In genomic region chr5:178590924-178591423, GRCh38 we compare ENCODE assay signal across 8 cellular contexts. TPM values are rescaled to one million over a fixed set of nuclear protein-coding genes. Genes with fewer than 3 reads are reported as not detected.
A peak's percentile ranks its signal among the peaks of the same experiment; 100 is the strongest.
DNase-seq lines count a peak whose midpoint lies in the region; ATAC-seq, FAIRE-seq and TF ChIP-seq lines count a peak whose summit lies in the region.

No MANE protein-coding gene starts in this region.

- peak overlapping the region; percentile 58 for H3K4me3 Mint-ChIP-seq in activated CD4-positive, alpha-beta T cell treated with anti-CD3 and anti-CD28 coated beads for 36 hours
- peak overlapping the region; percentile 82 to 89 (median 87) for H3K4me3 Mint-ChIP-seq in immature natural killer cell

- H3K4me2 ChIP-seq in K562 (ENCODE audit: insufficient read depth, low read length), result no peak overlapping the region

- peaks cover 43% of the 10 kb centered on the region for H3K27me3 Mint-ChIP-seq in activated CD4-positive, alpha-beta T cell treated with anti-CD3 and anti-CD28 coated beads for 36 hours
- peaks cover 4 to 22% (median 6%) of the 10 kb centered on the region in 3 donors for H3K27me3 Mint-ChIP-seq in immature natural killer cell (ENCODE audit: low read depth in 3 of 3)

- H3K9me3 Mint-ChIP-seq in activated CD4-positive, alpha-beta T cell treated with anti-CD3 and anti-CD28 coated beads for 36 hours (ENCODE audit: low read depth), result peaks cover 19% of the 10 kb centered on the region
- H3K9me3 Mint-ChIP-seq in immature natural killer cell, result peaks cover 9 to 22% (median 14%) of the 10 kb centered on the region in 6 donors

- no peak overlapping the region for H3K27ac ChIP-seq in K562 (ENCODE audit: extremely low read depth, low read depth, low read length)
- H3K27ac ChIP-seq in stomach, result peak overlapping the region in 1 of 5 donors; percentile 54

- no peak for TF ChIP-seq CTCF in K562 (IDR thresholded peaks at IDR 0.05 in 2 of 3, conservative IDR thresholded peaks at IDR 0.05 in 1 of 3; ENCODE audit: insufficient read depth in 2 of 3, low read depth in 1 of 3, low read length in 3 of 3)
- peak in 1 of 7 experiments; percentile 2 for TF ChIP-seq CTCF in stomach (IDR thresholded peaks at IDR 0.05)

- 0 out of 2 replicates have a peak overlapping the region, but pooled peaks have one; percentile 56 for H2AFZ ChIP-seq in K562 (ENCODE audit: low read depth, low read length)

- peaks cover 5% of the 10 kb centered on the region for H3K4me1 Mint-ChIP-seq in activated CD4-positive, alpha-beta T cell treated with anti-CD3 and anti-CD28 coated beads for 36 hours
- H3K4me1 Mint-ChIP-seq in immature natural killer cell, result peaks cover 6 to 7% of the 10 kb centered on the region in 2 donors

- peaks cover 0 to 16% of the 10 kb centered on the region in 2 experiments; a peak in 3 of 5 replicates for H3K4me1 ChIP-seq in K562 (replicated peaks in 1 of 2; ENCODE audit: control insufficient read depth in 2 of 2, insufficient read depth in 2 of 2, low read length in 2 of 2)
- H3K4me1 ChIP-seq in stomach, result peaks cover 16 to 41% (median 23%) of the 10 kb centered on the region in 4 donors

- intact Hi-C loops in activated CD4-positive, alpha-beta T cell treated with anti-CD3 and anti-CD28 coated beads for 36 hours (cut with DNase I, micrococcal nuclease), result loop anchor here in 1 of 2 experiments (1.0 to 2.0 kb wide), 3 partner anchors 130 to 356 kb away; no protein-coding TSS in a partner anchor
- intact Hi-C loops in K562 (cut with micrococcal nuclease), result loop anchor here (1.0 to 2.0 kb wide), 3 partner anchors 130 to 311 kb away; no protein-coding TSS in a partner anchor
- intact Hi-C loops in stomach (cut with DNase I; ENCODE audit: low total_unique reads), result no loop called here

- H3K9me3 ChIP-seq in K562 (replicated peaks; ENCODE audit: control insufficient read depth, insufficient read depth, low read depth, low read length) (peaks cover 4% of the 10 kb centered on the region; the same call in 1 of the 2 replicates), stomach (peaks cover 0 to 20% (median 12%) of the 10 kb centered on the region in 4 donors)

- H3K9ac ChIP-seq in K562 (ENCODE audit: insufficient read depth in 1 of 2, low read depth in 2 of 2, low read length in 2 of 2), result no peak overlapping the region

- 3% methylated on average over 9 of the region's 9 CpGs for WGBS in K562 (ENCODE audit: insufficient coverage, low coverage, missing lambda C conversion rate)
- WGBS in stomach, 5 donors, result 33 to 39% (median 38%) methylated on average over 9 of the region's 9 CpGs

- no peak for ATAC-seq in activated CD4-positive, alpha-beta T cell treated with anti-CD3 and anti-CD28 coated beads for 36 hours
- no peak for ATAC-seq in K562

- CTCF ChIA-PET in activated CD4-positive, alpha-beta T cell treated with anti-CD3 and anti-CD28 coated beads for 36 hours (lab: Charles Lee), result interaction anchor here (1.1 to 1.7 kb wide), 3 partner anchors 20 to 311 kb away, joined by 3 to 4 read pairs (median 3); no protein-coding TSS in a partner anchor
- CTCF ChIA-PET in K562 (lab: Yijun Ruan, JAX; ENCODE audit: low intra/inter-chr PET ratio), result interaction anchor here (1.0 to 3.0 kb wide), 3 partner anchors 174 to 311 kb away, joined by 3 to 35 read pairs (median 12); no protein-coding TSS in a partner anchor

- TF ChIP-seq RAD21 in K562 (CRISPR knock-in tag; conservative IDR thresholded peaks at IDR 0.05 in 1 of 2, IDR thresholded peaks at IDR 0.05 in 1 of 2), result no peak

- POLR2A ChIA-PET in activated CD4-positive, alpha-beta T cell treated with anti-CD3 and anti-CD28 coated beads for 36 hours (lab: Charles Lee), result no interaction called here
- POLR2A ChIA-PET in K562 (lab: Yijun Ruan, JAX), result no interaction called here

- H3K36me3 ChIP-seq in K562 (ENCODE audit: control insufficient read depth, insufficient read depth, low read length), result no peaks in the 10 kb centered on the region
- peaks cover 0 to 21% (median 10%) of the 10 kb centered on the region in 4 donors for H3K36me3 ChIP-seq in stomach

- TF ChIP-seq EP300 in K562 (IDR thresholded peaks at IDR 0.05; ENCODE audit: low read length) (no peak), stomach (IDR thresholded peaks at IDR 0.05) (no peak)

- H3K27me3 ChIP-seq in K562 (ENCODE audit: control insufficient read depth in 2 of 2, insufficient read depth in 2 of 2, low read length in 2 of 2) (peaks cover 24 to 36% of the 10 kb centered on the region in 2 experiments), stomach (peaks cover 0 to 62% (median 22%) of the 10 kb centered on the region in 3 donors)

- H3K9me1 ChIP-seq in K562 (ENCODE audit: control insufficient read depth, insufficient read depth, low read length), result no peaks in the 10 kb centered on the region

- no peak for DNase-seq in activated CD4-positive, alpha-beta T cell treated with anti-CD3 and anti-CD28 coated beads for 36 hours
- no peak for DNase-seq in activated CD4-positive, alpha-beta T cell treated with anti-CD3 and anti-CD28 coated beads for 4 hours
- no peak for DNase-seq in K562 (ENCODE audit: extremely low read depth in 1 of 4, low spot score in 3 of 4)
- DNase-seq in immature natural killer cell, result no peak
- no peak for DNase-seq in stomach
- DNase-seq in NCI-H82 (lab: John Stamatoyannopoulos, UW), result no peak
- no peak for DNase-seq in NCI-H128 (lab: John Stamatoyannopoulos, UW; ENCODE audit: unreplicated experiment)
- DNase-seq in cerebellar nuclear complex (lab: John Stamatoyannopoulos, UW), result no peak

- in situ Hi-C loops in K562 (cut with MboI), result loop anchor here (5.0 kb wide), 1 partner anchor 309 kb away; no protein-coding TSS in a partner anchor

- no peaks in the 10 kb centered on the region; the same call in 1 of the 2 replicates for H4K20me1 ChIP-seq in K562 (replicated peaks; ENCODE audit: control insufficient read depth, insufficient read depth, low read length)

- H3K36me3 Mint-ChIP-seq in activated CD4-positive, alpha-beta T cell treated with anti-CD3 and anti-CD28 coated beads for 36 hours (ENCODE audit: low read depth), result peaks cover 17% of the 10 kb centered on the region
- peaks cover 14 to 17% (median 14%) of the 10 kb centered on the region in 3 donors for H3K36me3 Mint-ChIP-seq in immature natural killer cell

- H3K27ac Mint-ChIP-seq in activated CD4-positive, alpha-beta T cell treated with anti-CD3 and anti-CD28 coated beads for 36 hours, result no peak overlapping the region
- H3K27ac Mint-ChIP-seq in immature natural killer cell, result no peak overlapping the region

- no peaks in the 10 kb centered on the region for H3K79me2 ChIP-seq in K562 (ENCODE audit: control insufficient read depth, insufficient read depth, low read length)

- TF ChIP-seq POLR2A in K562 (conservative IDR thresholded peaks at IDR 0.05) (no peak), stomach (IDR thresholded peaks at IDR 0.05) (no peak)

- no peak overlapping the region for H3K4me3 ChIP-seq in K562
- H3K4me3 ChIP-seq in stomach, result peak overlapping the region; percentile 50 to 68 (median 58)

- no TSS peak for BruUV-seq in K562 (replicated peaks; lab: Mats Ljungman, UMichigan)

- no peak for FAIRE-seq in K562 (lab: Jason Lieb, UNC)

RNA-seq across cellular contexts. Expression of gene COL23A1, which starts 0.8 kb away (rescaled TPM):
- total RNA-seq in activated CD4-positive, alpha-beta T cell treated with anti-CD3 and anti-CD28 coated beads for 36 hours, result not detected
- total RNA-seq in K562 (2011; cell fraction: chromatin; rRNA removed; ENCODE audit: low replicate concordance), result not detected in 2 replicates
- not detected in 2 replicates for total RNA-seq in K562 (2011; cell fraction: nucleolus; rRNA removed)
- not detected in 2 replicates for total RNA-seq in K562 (2011; cell fraction: nucleoplasm; rRNA removed)
- total RNA-seq in K562 (2014; rRNA removed) (not detected in 2 replicates), K562 (2014; rRNA removed; fragmentation: Illumina TruSeq; extraction: Trizol) (not detected in 2 replicates), K562 (2015; rRNA removed; fragmentation: Illumina TruSeq; extraction: Trizol) (not detected in 2 replicates), K562 (2021) (0.09 TPM in 1 of 2 replicates, not detected in the other), stomach (1 to 10 TPM in 4 of 5 donors, under 1 TPM in 1; under 0.01 to 7.0 (median 3.6) TPM)
- polyA plus RNA-seq in K562 (2011; rRNA removed) (not detected in 2 replicates), K562 (2014; fragmentation: Illumina TruSeq; extraction: Trizol) (not detected in 2 replicates), K562 (2014; fragmentation: Nextera tagmentation; extraction: Ambion mirVana) (not detected), K562 (2014; rRNA removed) (0.09 TPM in 1 of 2 replicates, not detected in the other), immature natural killer cell (under 1 TPM in 2 of 3 donors, not detected in 1; 0.40 to 0.78 TPM), stomach (1 to 10 TPM in 1 of 3 donors, under 1 TPM in 2; 0.56 to 1.1 (median 0.83) TPM)
- not detected in 2 replicates for polyA plus RNA-seq in K562 (2011; cell fraction: cytosol; rRNA removed)
- polyA plus RNA-seq in K562 (2011; cell fraction: nucleus; rRNA removed), result 0.04 and 0.08 TPM in 2 replicates
- polyA plus RNA-seq in K562 (2012), result 0.08 and 0.18 TPM in 2 replicates
- polyA minus RNA-seq in K562 (2011; rRNA and poly(A)+ RNA removed), result not detected in 2 replicates
- not detected in 2 replicates for polyA minus RNA-seq in K562 (2011; cell fraction: cytosol; rRNA and poly(A)+ RNA removed)
- polyA minus RNA-seq in K562 (2011; cell fraction: nucleus; rRNA and poly(A)+ RNA removed), result 0.13 TPM in 1 of 2 replicates, not detected in the other

RNA-seq across cellular contexts. Expression of gene CLK4, which starts 35.9 kb away (rescaled TPM):
- 10 to 100 TPM; 21.2 to 22.6 TPM for total RNA-seq in activated CD4-positive, alpha-beta T cell treated with anti-CD3 and anti-CD28 coated beads for 36 hours
- total RNA-seq in K562 (2011; cell fraction: chromatin; rRNA removed; ENCODE audit: low replicate concordance), result 59.0 and 147 TPM in 2 replicates
- total RNA-seq in K562 (2011; cell fraction: nucleolus; rRNA removed), result 30.5 and 35.3 TPM in 2 replicates
- total RNA-seq in K562 (2011; cell fraction: nucleoplasm; rRNA removed), result 75.2 and 130 TPM in 2 replicates
- total RNA-seq in K562 (2014; rRNA removed) (17.0 and 18.5 TPM in 2 replicates), K562 (2014; rRNA removed; fragmentation: Illumina TruSeq; extraction: Trizol) (17.3 and 17.7 TPM in 2 replicates), K562 (2015; rRNA removed; fragmentation: Illumina TruSeq; extraction: Trizol) (20.3 and 22.6 TPM in 2 replicates), K562 (2021) (11.8 and 13.0 TPM in 2 replicates), stomach (10 to 100 TPM; 28.6 to 88.3 (median 78.8) TPM)
- polyA plus RNA-seq in K562 (2011; rRNA removed) (21.1 and 23.1 TPM in 2 replicates), K562 (2014; fragmentation: Illumina TruSeq; extraction: Trizol) (9.6 and 10.5 TPM in 2 replicates), K562 (2014; fragmentation: Nextera tagmentation; extraction: Ambion mirVana) (10 to 100 TPM; 12.9 to 13.9 TPM), K562 (2014; rRNA removed) (11.9 and 14.6 TPM in 2 replicates), immature natural killer cell (10 to 100 TPM in 2 of 3 donors, 1 to 10 TPM in 1; 9.3 to 18.0 (median 16.9) TPM), stomach (10 to 100 TPM in 1 of 3 donors, 1 to 10 TPM in 2; 5.7 to 22.0 (median 8.2) TPM)
- polyA plus RNA-seq in K562 (2011; cell fraction: cytosol; rRNA removed), result 3.1 and 7.4 TPM in 2 replicates
- polyA plus RNA-seq in K562 (2011; cell fraction: nucleus; rRNA removed), result 60.8 and 88.8 TPM in 2 replicates
- 9.0 and 9.9 TPM in 2 replicates for polyA plus RNA-seq in K562 (2012)
- polyA minus RNA-seq in K562 (2011; rRNA and poly(A)+ RNA removed), result 69.5 and 71.9 TPM in 2 replicates
- polyA minus RNA-seq in K562 (2011; cell fraction: cytosol; rRNA and poly(A)+ RNA removed), result 6.1 and 7.1 TPM in 2 replicates
- 71.5 and 133 TPM in 2 replicates for polyA minus RNA-seq in K562 (2011; cell fraction: nucleus; rRNA and poly(A)+ RNA removed)
